ENCODE assay signal across 27 cellular contexts in the genomic region with DNA sequence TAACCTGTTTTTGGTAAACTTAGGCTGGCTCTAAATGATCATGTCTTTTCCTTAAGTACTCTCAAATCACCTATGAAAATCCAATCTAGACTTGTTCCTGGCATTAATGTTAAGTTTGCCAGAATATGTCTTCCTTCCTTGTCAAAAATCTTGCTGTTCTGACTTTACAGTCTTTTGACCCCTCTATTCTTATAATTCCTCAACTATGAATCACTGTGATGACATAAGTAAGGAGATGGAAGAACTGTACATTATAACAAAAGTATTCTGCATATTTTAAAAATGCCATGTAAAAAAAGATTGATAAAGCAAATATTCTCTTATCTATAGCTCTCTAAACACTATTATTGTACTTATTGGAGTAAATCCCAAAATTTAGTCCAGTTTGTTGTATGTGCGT. TPM values are rescaled to one million over a fixed set of nuclear protein-coding genes. Genes with fewer than 3 reads are reported as not detected.
DNase-seq lines count a peak whose midpoint lies in the region; ATAC-seq and TF ChIP-seq lines count a peak whose summit lies in the region.
"Had no signal": no experiment of that assay in that cellular context is flagged by ENCODE, and none has a peak within 500 bp of the region (broad histone marks: within the 10 kb centered on the region; RNA-seq: fewer than 3 reads in every experiment).

No MANE protein-coding gene starts in this region.

- CTCF ChIA-PET in activated CD4-positive, alpha-beta memory T cell treated with anti-CD3 and anti-CD28 coated beads, Interleukin-2, amount 10 ng/mL, durations not matched to agents 7 days and 5 days (lab: Charles Lee): no interaction called here

- peak; percentile 9 for DNase-seq in GM23248
- peak; percentile 74 for DNase-seq in fibroblast of the aortic adventitia (ENCODE audit: low read depth)
- DNase-seq in glomerular visceral epithelial cell (ENCODE audit: extremely low spot score): no peak
- DNase-seq in SKM-1 (lab: John Stamatoyannopoulos, UW; ENCODE audit: unreplicated experiment): no peak
- no peak for DNase-seq in activated CD4-positive, alpha-beta memory T cell treated with anti-CD3 and anti-CD28 coated beads, Interleukin-2, amount 10 ng/mL, durations not matched to agents 7 days and 5 days
- DNase-seq: activated CD4-positive, alpha-beta T cell treated with anti-CD3 and anti-CD28 coated beads for 4 hours; activated naive CD4-positive, alpha-beta T cell treated with anti-CD3 and anti-CD28 coated beads, Interleukin-2, amount 50 U/mL, for 16 hours; activated T-cell treated with anti-CD3 and anti-CD28 coated beads, Interleukin-2, amount 50 U/mL, for 72 hours; Karpas-422; left ventricle myocardium superior; NCI-H1930; NCI-H2227 treated with DMSO at 0.1 percent for 48 hours; PC-9; posterior cingulate gyrus; stimulated activated CD4-positive, alpha-beta T cell treated with anti-CD3 and anti-CD28 coated beads, Interleukin-2, amount 100 ng/mL, for 24 hours had no signal

- H3K36me3 Mint-ChIP-seq in activated CD4-positive, alpha-beta memory T cell treated with anti-CD3 and anti-CD28 coated beads, Interleukin-2, amount 10 ng/mL, durations not matched to agents 7 days and 5 days (ENCODE audit: low read depth): peaks cover 9% of the 10 kb centered on the region
- H3K36me3 Mint-ChIP-seq: stimulated activated effector memory CD8-positive, alpha-beta T cell treated with anti-CD3 and anti-CD28 coated beads, Interleukin-12 subunit alpha, Interleukin-12 subunit beta, amount 100 ng/mL, for 72 hours had no signal

- H3K27ac Mint-ChIP-seq in activated CD4-positive, alpha-beta memory T cell treated with anti-CD3 and anti-CD28 coated beads, Interleukin-2, amount 10 ng/mL, durations not matched to agents 7 days and 5 days: no peak overlapping the region
- H3K27ac Mint-ChIP-seq: activated T-cell treated with anti-CD3 and anti-CD28 coated beads, Interleukin-2, amount 50 U/mL, for 72 hours; brain; mesothelial cell of epicardium; nephron; stimulated activated effector memory CD8-positive, alpha-beta T cell treated with anti-CD3 and anti-CD28 coated beads, Interleukin-12 subunit alpha, Interleukin-12 subunit beta, amount 100 ng/mL, for 72 hours had no signal

- no peak overlapping the region for H3K4me2 ChIP-seq in GM23248 (ENCODE audit: unreplicated experiment)
- H3K4me2 ChIP-seq: PC-9 had no signal

- POLR2A ChIA-PET in activated CD4-positive, alpha-beta memory T cell treated with anti-CD3 and anti-CD28 coated beads, Interleukin-2, amount 10 ng/mL, durations not matched to agents 7 days and 5 days (lab: Charles Lee): no interaction called here

- H3K36me3 ChIP-seq in ACC112 (ENCODE audit: insufficient read depth, low read length) (no peaks in the 10 kb centered on the region), GM23248 (ENCODE audit: low read depth) (no peaks in the 10 kb centered on the region)
- H3K36me3 ChIP-seq: vagina had no signal

- no peaks in the 10 kb centered on the region for H3F3A ChIP-seq in GM23248 (ENCODE audit: insufficient read depth)

- ATAC-seq in SK-N-SH treated with all-trans-retinoic acid at 6 μM for 48 hours (peak; percentile 72), GM18517 (IDR thresholded peaks at IDR 0.05; ENCODE audit: unreplicated experiment) (no peak)
- ATAC-seq: activated T-cell treated with anti-CD3 and anti-CD28 coated beads, Interleukin-2, amount 50 U/mL, for 72 hours; GM12878; left ventricle myocardium superior; stimulated activated effector memory CD8-positive, alpha-beta T cell treated with anti-CD3 and anti-CD28 coated beads, Interleukin-12 subunit alpha, Interleukin-12 subunit beta, amount 100 ng/mL, for 72 hours had no signal

- no peaks in the 10 kb centered on the region for H3K27me3 Mint-ChIP-seq in activated CD4-positive, alpha-beta memory T cell treated with anti-CD3 and anti-CD28 coated beads, Interleukin-2, amount 10 ng/mL, durations not matched to agents 7 days and 5 days
- H3K27me3 Mint-ChIP-seq: brain had no signal

- WGBS in GM23248 (ENCODE audit: low coverage in 1 of 2, low lambda C conversion rate in 2 of 2, missing lambda C conversion rate in 2 of 2), 2 experiments: 63 to 78% methylated on average over 1 of the region's 1 CpG

- H3K4me1 ChIP-seq in ACC112 (ENCODE audit: control insufficient read depth, insufficient read depth, low read length, unreplicated experiment) (peaks cover 21% of the 10 kb centered on the region), GM23248 (ENCODE audit: insufficient read depth) (peaks cover 13% of the 10 kb centered on the region)

- no peak overlapping the region for H3K4me3 Mint-ChIP-seq in activated CD4-positive, alpha-beta memory T cell treated with anti-CD3 and anti-CD28 coated beads, Interleukin-2, amount 10 ng/mL, durations not matched to agents 7 days and 5 days
- H3K4me3 Mint-ChIP-seq: activated T-cell treated with anti-CD3 and anti-CD28 coated beads, Interleukin-2, amount 50 U/mL, for 72 hours; brain; mesothelial cell of epicardium; nephron; stimulated activated effector memory CD8-positive, alpha-beta T cell treated with anti-CD3 and anti-CD28 coated beads, Interleukin-12 subunit alpha, Interleukin-12 subunit beta, amount 100 ng/mL, for 72 hours had no signal

- peak overlapping the region; percentile 30 for H3K27ac ChIP-seq in ACC112 (ENCODE audit: low read depth, low read length)
- H3K27ac ChIP-seq in GM23248: no peak overlapping the region
- H3K27ac ChIP-seq: C4-2B, coronary artery, PC-9, skin epidermis, vagina had no signal

- no peaks in the 10 kb centered on the region for H3K9me3 ChIP-seq in GM23248 (ENCODE audit: low read depth)
- H3K9me3 ChIP-seq: vagina had no signal

- no peak for TF ChIP-seq CTCF in fibroblast of the aortic adventitia (IDR thresholded peaks at IDR 0.05; ENCODE audit: insufficient read depth, low read length)

- H4K20me1 ChIP-seq in GM23248 (ENCODE audit: insufficient read depth): no peaks in the 10 kb centered on the region

- no peak overlapping the region for H2AFZ ChIP-seq in ACC112 (ENCODE audit: low read length, unreplicated experiment)
- 0 out of 2 replicates have a peak overlapping the region, but pooled peaks have one; percentile 15 for H2AFZ ChIP-seq in GM23248
- H2AFZ ChIP-seq: PC-9 had no signal

- H3K27me3 ChIP-seq in ACC112 (ENCODE audit: insufficient read depth, low read length): no peaks in the 10 kb centered on the region
- no peaks in the 10 kb centered on the region for H3K27me3 ChIP-seq in GM23248 (replicated peaks; ENCODE audit: insufficient read depth)
- H3K27me3 ChIP-seq: vagina had no signal

- in situ Hi-C loops in GM23248 (cut with MboI): no loop called here

- H3K9ac ChIP-seq in GM23248: no peak overlapping the region

- H3K9me3 Mint-ChIP-seq in activated CD4-positive, alpha-beta memory T cell treated with anti-CD3 and anti-CD28 coated beads, Interleukin-2, amount 10 ng/mL, durations not matched to agents 7 days and 5 days: no peaks in the 10 kb centered on the region
- H3K9me3 Mint-ChIP-seq: activated T-cell treated with anti-CD3 and anti-CD28 coated beads, Interleukin-2, amount 50 U/mL, for 72 hours; stimulated activated effector memory CD8-positive, alpha-beta T cell treated with anti-CD3 and anti-CD28 coated beads, Interleukin-12 subunit alpha, Interleukin-12 subunit beta, amount 100 ng/mL, for 72 hours had no signal

- no peak overlapping the region for H3K4me3 ChIP-seq in ACC112 (ENCODE audit: low read depth, low read length)
- H3K4me3 ChIP-seq in GM23248: no peak overlapping the region
- H3K4me3 ChIP-seq in fibroblast of the aortic adventitia (ENCODE audit: low read depth, low read length): no peak overlapping the region
- H3K4me3 ChIP-seq: coronary artery, GM12878, PC-9, skin epidermis, vagina had no signal

- no peaks in the 10 kb centered on the region for H3K79me2 ChIP-seq in ACC112 (ENCODE audit: control insufficient read depth, insufficient read depth, low read length, unreplicated experiment)
- H3K79me2 ChIP-seq in GM23248 (ENCODE audit: insufficient read depth): no peaks in the 10 kb centered on the region

- H3K9me2 ChIP-seq in GM23248 (ENCODE audit: insufficient read depth): no peaks in the 10 kb centered on the region

- H3K4me1 Mint-ChIP-seq in activated CD4-positive, alpha-beta memory T cell treated with anti-CD3 and anti-CD28 coated beads, Interleukin-2, amount 10 ng/mL, durations not matched to agents 7 days and 5 days: peaks cover 24% of the 10 kb centered on the region
- H3K4me1 Mint-ChIP-seq: brain, mesothelial cell of epicardium, nephron had no signal

TF ChIP-seq in SK-N-SH treated with all-trans-retinoic acid at 6 μM for 48 hours, 23 proteins besides CTCF, POLR2A, EP300 and RAD21:
- TF ChIP-seq ISL1 (CRISPR knock-in tag; IDR thresholded peaks at IDR 0.05): peak; percentile 12; the same call in 1 of the 2 replicates
- TF ChIP-seq, protein P1, sequence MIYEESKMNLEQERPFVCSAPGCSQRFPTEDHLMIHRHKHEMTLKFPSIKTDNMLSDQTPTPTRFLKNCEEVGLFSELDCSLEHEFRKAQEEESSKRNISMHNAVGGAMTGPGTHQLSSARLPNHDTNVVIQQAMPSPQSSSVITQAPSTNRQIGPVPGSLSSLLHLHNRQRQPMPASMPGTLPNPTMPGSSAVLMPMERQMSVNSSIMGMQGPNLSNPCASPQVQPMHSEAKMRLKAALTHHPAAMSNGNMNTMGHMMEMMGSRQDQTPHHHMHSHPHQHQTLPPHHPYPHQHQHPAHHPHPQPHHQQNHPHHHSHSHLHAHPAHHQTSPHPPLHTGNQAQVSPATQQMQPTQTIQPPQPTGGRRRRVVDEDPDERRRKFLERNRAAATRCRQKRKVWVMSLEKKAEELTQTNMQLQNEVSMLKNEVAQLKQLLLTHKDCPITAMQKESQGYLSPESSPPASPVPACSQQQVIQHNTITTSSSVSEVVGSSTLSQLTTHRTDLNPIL (CRISPR knock-in tag; IDR thresholded peaks at IDR 0.05; ENCODE audit: low read depth): no peak

RNA-seq across cellular contexts. Expression of a gene that starts 51.4 kb away (rescaled TPM):
- 12.4 and 13.8 TPM in 2 replicates for total RNA-seq in GM23248 (2014; rRNA removed; shearing (Covaris generic))
- polyA plus RNA-seq in GM23248 (2016; fragmentation: Nextera tagmentation; extraction: Ambion mirVana): 9.4 and 9.6 TPM in 2 replicates
- total RNA-seq in fibroblast of the aortic adventitia (ENCODE audit: low replicate concordance): 21.7 and 32.4 TPM in 2 replicates
- total RNA-seq in activated CD4-positive, alpha-beta memory T cell treated with anti-CD3 and anti-CD28 coated beads, Interleukin-2, amount 10 ng/mL, durations not matched to agents 7 days and 5 days: 10 to 100 TPM; 49.8 to 53.1 TPM

RNA-seq across cellular contexts. Expression of a gene that starts 56.2 kb away (rescaled TPM):
- total RNA-seq in GM23248 (2014; rRNA removed; shearing (Covaris generic)): 78.8 and 90.8 TPM in 2 replicates
- 74.7 and 78.0 TPM in 2 replicates for polyA plus RNA-seq in GM23248 (2016; fragmentation: Nextera tagmentation; extraction: Ambion mirVana)
- 37.0 and 78.4 TPM in 2 replicates for total RNA-seq in fibroblast of the aortic adventitia (ENCODE audit: low replicate concordance)
- total RNA-seq in activated CD4-positive, alpha-beta memory T cell treated with anti-CD3 and anti-CD28 coated beads, Interleukin-2, amount 10 ng/mL, durations not matched to agents 7 days and 5 days: 10 to 100 TPM; 69.4 to 71.2 TPM

Comparison
In these comparisons a context has a peak if more than half of its experiments do, and no peak if none do; other contexts are left out.
1. DNase-seq: peak in GM23248 (single experiment) and fibroblast of the aortic adventitia (single experiment); none in glomerular visceral epithelial cell (single experiment), SKM-1 (single experiment) and activated CD4-positive, alpha-beta memory T cell treated with anti-CD3 and anti-CD28 coated beads, Interleukin-2, amount 10 ng/mL, durations not matched to agents 7 days and 5 days (single experiment).